In the genomic region with DNA sequence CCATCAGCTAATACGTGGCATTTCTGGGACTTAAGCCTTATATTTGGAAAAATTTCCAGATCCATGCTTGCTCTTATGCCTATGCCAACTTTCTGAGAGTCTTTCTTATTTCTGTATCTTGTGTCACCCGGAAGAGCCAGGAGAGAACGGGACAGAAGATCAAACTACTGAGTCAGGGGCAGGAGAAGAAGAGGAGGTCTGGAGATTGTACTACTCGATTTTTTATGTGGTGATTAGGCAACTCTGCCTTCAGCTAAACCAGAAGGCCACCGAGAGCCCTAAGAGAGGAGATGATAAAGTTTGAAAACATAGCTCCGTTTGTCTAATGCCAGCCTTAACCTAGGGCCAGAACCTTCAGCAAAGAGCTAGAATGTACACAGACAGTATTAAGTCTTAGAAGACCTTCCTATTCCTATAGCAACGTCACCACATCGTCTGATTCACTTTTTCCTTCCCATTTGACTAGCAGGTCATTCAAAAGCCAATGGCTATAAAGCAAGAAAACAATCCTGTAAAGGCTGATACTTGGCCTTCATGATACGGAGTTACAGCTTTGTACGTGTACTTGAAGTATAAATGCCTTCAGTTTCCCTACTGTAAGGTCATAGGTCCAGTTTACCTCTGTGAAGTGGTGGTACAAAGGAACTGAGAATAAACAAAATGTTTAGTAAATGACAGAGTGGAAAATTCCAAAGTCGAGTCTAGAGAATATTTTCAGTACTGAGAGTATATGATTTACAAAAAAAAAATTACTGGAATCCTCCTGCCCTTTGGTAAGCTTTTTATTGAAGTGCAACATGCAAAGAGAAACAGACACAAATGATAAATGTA, we compare ENCODE assay signal across 17 cellular contexts.
DNase-seq lines count a peak whose midpoint lies in the region; ATAC-seq and TF ChIP-seq lines count a peak whose summit lies in the region.
"Had no signal": no experiment of that assay in that cellular context is flagged by ENCODE, and none has a peak within 500 bp of the region (broad histone marks: within the 10 kb centered on the region; RNA-seq: fewer than 3 reads in every experiment).

No MANE protein-coding gene starts in this region.

- POLR2A ChIA-PET in WTC11 (lab: Charles Lee): no interaction called here

- peak; percentile 49 to 61 for ATAC-seq in activated naive CD4-positive, alpha-beta T cell treated with anti-CD3 and anti-CD28 coated beads, Interleukin-2, amount 50 U/mL, for 72 hours
- ATAC-seq in right lobe of liver (peak in 2 of 4 donors; percentile 5 to 36), WTC11 (no peak)

- no peaks in the 10 kb centered on the region for H3K9me3 Mint-ChIP-seq in activated naive CD4-positive, alpha-beta T cell treated with anti-CD3 and anti-CD28 coated beads, Interleukin-2, amount 50 U/mL, for 72 hours
- H3K9me3 Mint-ChIP-seq in activated naive CD8-positive, alpha-beta T cell (ENCODE audit: low read depth): no peaks in the 10 kb centered on the region
- H3K9me3 Mint-ChIP-seq in WTC11: no peaks in the 10 kb centered on the region

- H3K27ac ChIP-seq in right lobe of liver (peak overlapping the region; percentile 0 to 28 (median 20)), left ventricle myocardium inferior (replicated peaks) (no peak overlapping the region)
- H3K27ac ChIP-seq: ascending aorta, esophagus squamous epithelium, left lung, right atrium auricular region had no signal

- peaks cover 94% of the 10 kb centered on the region for H3K4me1 Mint-ChIP-seq in activated naive CD8-positive, alpha-beta T cell (ENCODE audit: low read depth)
- H3K4me1 Mint-ChIP-seq in WTC11: peaks cover 35% of the 10 kb centered on the region

- TF ChIP-seq CTCF in right lobe of liver (IDR thresholded peaks at IDR 0.05) (no peak), WTC11 (IDR thresholded peaks at IDR 0.05) (no peak), left ventricle myocardium inferior (IDR thresholded peaks at IDR 0.05; ENCODE audit: borderline replicate concordance) (no peak)

- CTCF ChIA-PET in WTC11 (lab: Charles Lee): interaction anchor here (1.0 to 1.5 kb wide), 2 partner anchors 9 to 10 kb away, joined by 3 to 4 read pairs; no protein-coding TSS in a partner anchor

- 40% methylated on average over 11 of the region's 11 CpGs for WGBS in right lobe of liver (ENCODE audit: insufficient coverage, low coverage, low lambda C conversion rate, missing lambda C conversion rate)

- peaks cover 0 to 69% (median 30%) of the 10 kb centered on the region in 4 donors for H3K4me1 ChIP-seq in right lobe of liver
- peaks cover 50% of the 10 kb centered on the region for H3K4me1 ChIP-seq in left ventricle myocardium inferior
- H3K4me1 ChIP-seq: right atrium auricular region had no signal

- H3K27me3 Mint-ChIP-seq in activated naive CD8-positive, alpha-beta T cell: no peaks in the 10 kb centered on the region
- no peaks in the 10 kb centered on the region for H3K27me3 Mint-ChIP-seq in WTC11 (ENCODE audit: low read depth)

- H3K36me3 Mint-ChIP-seq in activated naive CD4-positive, alpha-beta T cell treated with anti-CD3 and anti-CD28 coated beads, Interleukin-2, amount 50 U/mL, for 72 hours: peaks cover 0 to 18% of the 10 kb centered on the region in 2 donors
- H3K36me3 Mint-ChIP-seq in activated naive CD8-positive, alpha-beta T cell: peaks cover 7% of the 10 kb centered on the region
- H3K36me3 Mint-ChIP-seq in WTC11: no peaks in the 10 kb centered on the region

- H3K27ac Mint-ChIP-seq in activated naive CD4-positive, alpha-beta T cell treated with anti-CD3 and anti-CD28 coated beads, Interleukin-2, amount 50 U/mL, for 72 hours: peak overlapping the region; percentile 64 to 67
- H3K27ac Mint-ChIP-seq in activated naive CD8-positive, alpha-beta T cell: peak overlapping the region; percentile 98
- H3K27ac Mint-ChIP-seq in WTC11: no peak overlapping the region

- H3K9me3 ChIP-seq in right lobe of liver (no peaks in the 10 kb centered on the region), left ventricle myocardium inferior (replicated peaks) (no peaks in the 10 kb centered on the region)
- H3K9me3 ChIP-seq: ascending aorta, esophagus squamous epithelium, left lung, right atrium auricular region had no signal

- H3K27me3 ChIP-seq in right lobe of liver: no peaks in the 10 kb centered on the region
- no peaks in the 10 kb centered on the region for H3K27me3 ChIP-seq in left ventricle myocardium inferior (ENCODE audit: low read depth)
- H3K27me3 ChIP-seq: ascending aorta, esophagus squamous epithelium, left lung, right atrium auricular region had no signal

- H3K4me3 ChIP-seq in right lobe of liver (no peak overlapping the region), left ventricle myocardium inferior (no peak overlapping the region)
- H3K4me3 ChIP-seq: ascending aorta, esophagus squamous epithelium, left lung, right atrium auricular region had no signal

- no peak for TF ChIP-seq POLR2A in right lobe of liver (IDR thresholded peaks at IDR 0.05)

- DNase-seq in activated naive CD4-positive, alpha-beta T cell treated with anti-CD3 and anti-CD28 coated beads, Interleukin-2, amount 50 U/mL, for 72 hours (ENCODE audit: low spot score in 2 of 2): no peak
- DNase-seq in activated naive CD4-positive, alpha-beta T cell treated with Interleukin-2 at 50 U/mL for 16 hours: no peak
- DNase-seq in right lobe of liver: no peak
- no peak for DNase-seq in NCI-H226
- no peak for DNase-seq in NCI-H1417 (lab: John Stamatoyannopoulos, UW)
- DNase-seq in WTC11 (ENCODE audit: low spot score): no peak
- DNase-seq in left ventricle myocardium inferior: no peak
- DNase-seq: esophagus squamous epithelium; GOT3; NCI-H1105; SHP77 treated with DMSO at 0.1 percent for 48 hours; stimulated activated CD4-positive, alpha-beta T cell treated with anti-CD3 and anti-CD28 coated beads, Interleukin-4, amount 100 ng/mL, for 1 hour; T1000 had no signal

- intact Hi-C loops in right lobe of liver (cut with DNase I): no loop called here
- intact Hi-C loops in left ventricle myocardium inferior (cut with micrococcal nuclease): no loop called here

- H3K36me3 ChIP-seq in right lobe of liver: no peaks in the 10 kb centered on the region
- H3K36me3 ChIP-seq in left ventricle myocardium inferior: no peaks in the 10 kb centered on the region
- H3K36me3 ChIP-seq: ascending aorta, esophagus squamous epithelium, left lung, right atrium auricular region had no signal

- peak overlapping the region; percentile 83 for H3K4me3 Mint-ChIP-seq in activated naive CD8-positive, alpha-beta T cell
- H3K4me3 Mint-ChIP-seq in WTC11: no peak overlapping the region

TF ChIP-seq in WTC11, 78 proteins besides CTCF, POLR2A, EP300 and RAD21:
- TF ChIP-seq, protein P1, sequence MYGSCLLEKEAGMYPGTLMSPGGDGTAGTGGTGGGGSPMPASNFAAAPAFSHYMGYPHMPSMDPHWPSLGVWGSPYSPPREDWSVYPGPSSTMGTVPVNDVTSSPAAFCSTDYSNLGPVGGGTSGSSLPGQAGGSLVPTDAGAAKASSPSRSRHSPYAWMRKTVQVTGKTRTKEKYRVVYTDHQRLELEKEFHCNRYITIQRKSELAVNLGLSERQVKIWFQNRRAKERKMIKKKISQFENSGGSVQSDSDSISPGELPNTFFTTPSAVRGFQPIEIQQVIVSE (CRISPR knock-in tag; IDR thresholded peaks at IDR 0.05; ENCODE audit: borderline replicate concordance): no peak
- TF ChIP-seq, protein P2, sequence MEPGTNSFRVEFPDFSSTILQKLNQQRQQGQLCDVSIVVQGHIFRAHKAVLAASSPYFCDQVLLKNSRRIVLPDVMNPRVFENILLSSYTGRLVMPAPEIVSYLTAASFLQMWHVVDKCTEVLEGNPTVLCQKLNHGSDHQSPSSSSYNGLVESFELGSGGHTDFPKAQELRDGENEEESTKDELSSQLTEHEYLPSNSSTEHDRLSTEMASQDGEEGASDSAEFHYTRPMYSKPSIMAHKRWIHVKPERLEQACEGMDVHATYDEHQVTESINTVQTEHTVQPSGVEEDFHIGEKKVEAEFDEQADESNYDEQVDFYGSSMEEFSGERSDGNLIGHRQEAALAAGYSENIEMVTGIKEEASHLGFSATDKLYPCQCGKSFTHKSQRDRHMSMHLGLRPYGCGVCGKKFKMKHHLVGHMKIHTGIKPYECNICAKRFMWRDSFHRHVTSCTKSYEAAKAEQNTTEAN (CRISPR knock-in tag; IDR thresholded peaks at IDR 0.05): no peak
- TF ChIP-seq NFATC4 (CRISPR knock-in tag; IDR thresholded peaks at IDR 0.05): no peak
TF ChIP-seq in WTC11: peak in this region for 0.
